3 cellular contexts compared by ENCODE assay signal in genomic region chr1:28163496-28164120, GRCh38.
TF ChIP-seq lines count a peak whose summit lies in the region.

No MANE protein-coding gene starts in this region.

TF ChIP-seq in GM23338, 12 proteins besides CTCF, POLR2A, EP300 and RAD21 (continued from another document and continues in another):
- TF ChIP-seq STAT1 (IDR thresholded peaks at IDR 0.05; ENCODE audit: unreplicated experiment) = no peak
- no peak for TF ChIP-seq EZH2phosphoT487 (IDR thresholded peaks at IDR 0.05; ENCODE audit: unreplicated experiment)
- TF ChIP-seq ZNF114 (CRISPR knock-in tag; IDR thresholded peaks at IDR 0.05) = no peak
- TF ChIP-seq ETS1 (IDR thresholded peaks at IDR 0.05) = no peak
- no peak for TF ChIP-seq JUNB (IDR thresholded peaks at IDR 0.05; ENCODE audit: unreplicated experiment)
- no peak for TF ChIP-seq POLR2AphosphoS5 (IDR thresholded peaks at IDR 0.05; ENCODE audit: low read depth)

TF ChIP-seq in GM12878, 131 proteins besides CTCF, POLR2A, EP300 and RAD21 (continued from another document):
- TF ChIP-seq MLLT1 (IDR thresholded peaks at IDR 0.05) (no peak), ZNF207 (IDR thresholded peaks at IDR 0.05; ENCODE audit: borderline replicate concordance) (no peak), SREBF2 (IDR thresholded peaks at IDR 0.05; ENCODE audit: low read length) (no peak), TARDBP (IDR thresholded peaks at IDR 0.05; ENCODE audit: borderline replicate concordance) (no peak), SIX5 (IDR thresholded peaks at IDR 0.05; ENCODE audit: low read depth, low read length, severe bottlenecking) (no peak), FOXM1 (IDR thresholded peaks at IDR 0.05; ENCODE audit: low read depth, low read length) (no peak), MAX (IDR thresholded peaks at IDR 0.05; ENCODE audit: low read depth, low read length) (no peak), ZBTB40 (IDR thresholded peaks at IDR 0.05; ENCODE audit: borderline replicate concordance) (no peak), MYC (IDR thresholded peaks at IDR 0.05; ENCODE audit: insufficient read depth, insufficient read length, insufficient replicate concordance, low read length, severe bottlenecking) (no peak)
- TF ChIP-seq, protein P1, sequence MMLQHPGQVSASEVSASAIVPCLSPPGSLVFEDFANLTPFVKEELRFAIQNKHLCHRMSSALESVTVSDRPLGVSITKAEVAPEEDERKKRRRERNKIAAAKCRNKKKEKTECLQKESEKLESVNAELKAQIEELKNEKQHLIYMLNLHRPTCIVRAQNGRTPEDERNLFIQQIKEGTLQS (IDR thresholded peaks at IDR 0.05; ENCODE audit: borderline replicate concordance, extremely low read depth, low read depth, low read length) = no peak
TF ChIP-seq in GM12878: peak in this region for 0.

TF ChIP-seq in GM12891, 5 proteins besides CTCF, POLR2A, EP300 and RAD21 (continued from another document):
- TF ChIP-seq PAX5 (IDR thresholded peaks at IDR 0.05; ENCODE audit: insufficient read depth, low read length, severe bottlenecking) (no peak), POLR2AphosphoS5 (IDR thresholded peaks at IDR 0.05; ENCODE audit: low read depth, low read length) (no peak)
TF ChIP-seq in GM12891: peak in this region for 0.
